8 cellular contexts compared by ENCODE assay signal in the genomic region with DNA sequence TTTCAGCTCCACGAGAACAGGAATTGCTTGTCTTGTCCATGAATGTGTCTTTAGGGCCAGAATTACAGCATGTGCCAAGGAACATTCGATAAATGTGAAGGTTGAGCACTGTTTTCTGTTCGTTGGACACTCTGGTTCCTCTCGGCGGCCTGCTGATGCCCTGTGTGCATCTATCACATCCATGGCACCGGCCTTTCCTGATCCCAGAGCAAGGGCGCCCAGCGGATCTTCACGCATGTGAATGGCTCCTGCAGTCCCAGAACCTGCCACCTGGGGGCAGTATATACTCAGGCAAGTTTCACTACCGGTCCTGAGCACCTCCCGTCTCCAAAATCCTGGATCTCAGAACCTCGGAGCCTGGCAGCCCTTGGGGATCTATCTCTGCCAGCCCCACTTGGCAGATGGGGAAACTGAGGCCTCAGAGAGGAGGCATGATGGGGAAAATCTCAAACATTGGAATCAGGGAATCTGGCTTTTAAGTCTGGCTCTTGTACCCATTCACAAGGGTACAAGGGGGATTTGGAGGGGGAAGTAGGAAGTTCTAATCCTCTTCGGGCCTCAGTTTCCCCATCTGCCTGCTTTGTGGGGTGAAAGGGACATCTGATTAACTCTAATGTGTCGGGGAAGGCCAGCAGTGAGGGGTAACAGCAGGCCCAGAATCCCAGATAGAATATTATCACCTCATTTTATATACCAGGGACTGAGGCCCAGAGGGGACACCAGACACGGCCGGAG. TPM values are rescaled to one million over a fixed set of nuclear protein-coding genes. Genes with fewer than 3 reads are reported as not detected.
DNase-seq lines count a peak whose midpoint lies in the region; ATAC-seq and TF ChIP-seq lines count a peak whose summit lies in the region.

No MANE protein-coding gene starts in this region.

- CTCF ChIA-PET in MCF 10A (lab: Yijun Ruan, JAX), result interaction anchor here (0.5 to 21.6 kb wide), 43 partner anchors 9 to 1087 kb away, joined by 3 to 696 read pairs (median 4); partner anchors contain the start of gene UBE2V1

- H3K27ac ChIP-seq in VCaP, result no peak overlapping the region

- peak; percentile 96 for TF ChIP-seq CTCF in VCaP (conservative IDR thresholded peaks at IDR 0.05)
- TF ChIP-seq CTCF in MCF 10A (IDR thresholded peaks at IDR 0.05; ENCODE audit: unreplicated experiment), result peak; percentile 96

- peak overlapping the region; percentile 85 for H3K27ac Mint-ChIP-seq in MCF 10A (ENCODE audit: low read depth, unreplicated experiment)

- H3K9me3 Mint-ChIP-seq in MCF 10A (ENCODE audit: unreplicated experiment), result no peaks in the 10 kb centered on the region

- POLR2A ChIA-PET in MCF 10A (lab: Yijun Ruan, JAX), result interaction anchor here (0.6 to 3.3 kb wide), 21 partner anchors 20 to 602 kb away, joined by 3 to 64 read pairs (median 4); no protein-coding TSS in a partner anchor

- H3K4me3 Mint-ChIP-seq in MCF 10A (ENCODE audit: unreplicated experiment), result no peak overlapping the region

- no TSS peak for BruUV-seq in MCF 10A (replicated peaks; lab: Mats Ljungman, UMichigan)

- no peaks in the 10 kb centered on the region for H3K27me3 Mint-ChIP-seq in MCF 10A (ENCODE audit: insufficient read depth, unreplicated experiment)

- no peaks in the 10 kb centered on the region for H3K36me3 Mint-ChIP-seq in MCF 10A (ENCODE audit: insufficient read depth, unreplicated experiment)

- ATAC-seq in HG02759 (IDR thresholded peaks at IDR 0.05; ENCODE audit: unreplicated experiment), result no peak

- H3K4me1 Mint-ChIP-seq in MCF 10A (ENCODE audit: insufficient read depth, unreplicated experiment), result peaks cover 31% of the 10 kb centered on the region

- DNase-seq in A172 (ENCODE audit: low spot score) (peak; percentile 84), GM19238 (ENCODE audit: insufficient read length, low spot score) (peak; percentile 53), NCI-H2171 treated with DMSO at 0.1 percent for 48 hours (lab: John Stamatoyannopoulos, UW) (peak; percentile 86), MCF 10A (ENCODE audit: unreplicated experiment) (peak; percentile 90), iris pigment epithelial cell (ENCODE audit: low read depth) (peak; percentile 71)
- DNase-seq in stimulated activated CD4-positive, alpha-beta T cell treated with anti-CD3 and anti-CD28 coated beads, Interleukin-1b, Interleukin-23, amount 100 ng/mL, for 1 hour (ENCODE audit: low read depth in 2 of 2), result peak; percentile 73 to 91

- intact Hi-C loops in MCF 10A (cut with micrococcal nuclease), result loop anchor here (1.0 to 5.0 kb wide), 4 partner anchors 274 to 556 kb away; no protein-coding TSS in a partner anchor

RNA-seq across cellular contexts. Expression of gene CEBPB, which starts 4.3 kb away (rescaled TPM):
- total RNA-seq in A172 (2014; rRNA removed; shearing (Covaris generic)), result 26.8 and 31.5 TPM in 2 replicates
- 221 and 226 TPM in 2 replicates for total RNA-seq in MCF 10A (2022)

RNA-seq across cellular contexts. Expression of gene PEDS1, which starts 32.8 kb away (rescaled TPM):
- total RNA-seq in A172 (2014; rRNA removed; shearing (Covaris generic)), result 46.3 and 48.7 TPM in 2 replicates
- total RNA-seq in MCF 10A (2022), result 26.0 and 30.5 TPM in 2 replicates
